In the genomic region with DNA sequence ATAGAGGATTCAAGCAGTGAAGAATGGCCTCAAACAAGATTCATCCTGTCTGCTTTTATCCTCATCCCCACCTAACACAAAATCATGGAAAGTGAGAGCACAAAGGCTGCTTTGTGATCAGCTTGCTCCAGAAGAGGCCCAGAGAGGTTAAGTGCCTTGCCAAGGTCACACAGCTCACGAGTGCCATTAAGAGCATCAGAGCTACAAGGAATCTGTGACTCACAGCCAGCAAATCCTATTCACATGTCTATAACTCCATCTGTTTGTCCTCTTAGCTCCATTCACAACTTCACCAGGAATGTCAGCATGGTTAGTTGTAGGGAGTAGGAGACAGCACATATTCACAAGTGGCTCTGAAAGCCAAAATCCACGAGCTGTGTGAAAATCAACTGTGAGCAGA, we compare ENCODE assay signal across 22 cellular contexts.
DNase-seq lines count a peak whose midpoint lies in the region; ATAC-seq and TF ChIP-seq lines count a peak whose summit lies in the region.
"Had no signal": no experiment of that assay in that cellular context is flagged by ENCODE, and none has a peak within 500 bp of the region (broad histone marks: within the 10 kb centered on the region; RNA-seq: fewer than 3 reads in every experiment).

No MANE protein-coding gene starts in this region.

- no peak overlapping the region for H3K4me3 Mint-ChIP-seq in CD14-positive monocyte
- H3K4me3 Mint-ChIP-seq: activated CD8-positive, alpha-beta T cell treated with anti-CD3 and anti-CD28 coated beads, Interleukin-2, amount 10 ng/mL, durations not matched to agents 7 days and 5 days; activated naive CD4-positive, alpha-beta T cell treated with anti-CD3 and anti-CD28 coated beads, Interleukin-2, amount 10 ng/mL, durations not matched to agents 7 days and 5 days; CD8-positive, alpha-beta T cell; mesothelial cell of epicardium; neural progenitor cell had no signal

- DNase-seq in ELR (ENCODE audit: low read depth) (peak; percentile 19), RKO (ENCODE audit: low spot score) (peak; percentile 28), fibroblast of mammary gland (ENCODE audit: low read depth) (peak; percentile 18), psoas muscle (no peak), thyroid gland (no peak), CD14-positive monocyte (ENCODE audit: low spot score) (no peak), posterior cingulate gyrus (no peak), HEK293T (ENCODE audit: extremely low spot score) (no peak)
- DNase-seq: activated CD8-positive, alpha-beta T cell treated with anti-CD3 and anti-CD28 coated beads, Interleukin-2, amount 10 ng/mL, durations not matched to agents 7 days and 5 days; activated naive CD4-positive, alpha-beta T cell treated with anti-CD3 and anti-CD28 coated beads, Interleukin-2, amount 10 ng/mL, durations not matched to agents 7 days and 5 days; activated T-cell treated with anti-CD3 and anti-CD28 coated beads, Interleukin-2, amount 50 U/mL, for 48 hours; CD8-positive, alpha-beta T cell; DMS79 treated with DMSO at 0.1 percent for 48 hours; NCI-H1105 treated with DMSO at 0.1 percent for 48 hours; NCI-H2107; NCI-H526; retina; SHP77; WERI-Rb-1 had no signal

- H3K36me3 ChIP-seq in psoas muscle (ENCODE audit: insufficient read depth in 1 of 2, low read depth in 1 of 2) (no peaks in the 10 kb centered on the region), thyroid gland (no peaks in the 10 kb centered on the region)
- H3K36me3 ChIP-seq: ascending aorta, neural progenitor cell, WERI-Rb-1 had no signal

- no peak overlapping the region for H3K27ac ChIP-seq in psoas muscle
- no peak overlapping the region for H3K27ac ChIP-seq in thyroid gland
- H3K27ac ChIP-seq: ascending aorta, neural progenitor cell, WERI-Rb-1 had no signal

- H3K9me3 Mint-ChIP-seq in CD14-positive monocyte: peaks cover 0 to 1% (median 0%) of the 10 kb centered on the region in 7 donors
- H3K9me3 Mint-ChIP-seq: activated naive CD4-positive, alpha-beta T cell treated with anti-CD3 and anti-CD28 coated beads, Interleukin-2, amount 10 ng/mL, durations not matched to agents 7 days and 5 days; CD8-positive, alpha-beta T cell; mesothelial cell of epicardium; neural progenitor cell had no signal

- H3K4me1 Mint-ChIP-seq in CD14-positive monocyte: no peaks in the 10 kb centered on the region
- H3K4me1 Mint-ChIP-seq: activated naive CD4-positive, alpha-beta T cell treated with anti-CD3 and anti-CD28 coated beads, Interleukin-2, amount 10 ng/mL, durations not matched to agents 7 days and 5 days; mesothelial cell of epicardium; neural progenitor cell had no signal

- H3K4me1 ChIP-seq in psoas muscle (peaks cover 13% of the 10 kb centered on the region), thyroid gland (no peaks in the 10 kb centered on the region)
- H3K4me1 ChIP-seq: ascending aorta, neural progenitor cell had no signal

- H3K27me3 Mint-ChIP-seq in CD14-positive monocyte (ENCODE audit: low read depth in 3 of 3): peaks cover 1 to 9% (median 3%) of the 10 kb centered on the region in 3 donors

- CTCF ChIA-PET in HEK293T (lab: Yijun Ruan, JAX): interaction anchor here (0.6 kb wide), 1 partner anchor 42 kb away, joined by 3 read pairs; no protein-coding TSS in a partner anchor

- H3K27me3 ChIP-seq in psoas muscle (ENCODE audit: insufficient read depth in 3 of 3, low read length in 2 of 3) (no peaks in the 10 kb centered on the region), thyroid gland (no peaks in the 10 kb centered on the region)
- H3K27me3 ChIP-seq: ascending aorta, neural progenitor cell had no signal

- no peaks in the 10 kb centered on the region for H3K36me3 Mint-ChIP-seq in CD14-positive monocyte
- H3K36me3 Mint-ChIP-seq: activated naive CD4-positive, alpha-beta T cell treated with anti-CD3 and anti-CD28 coated beads, Interleukin-2, amount 10 ng/mL, durations not matched to agents 7 days and 5 days; CD8-positive, alpha-beta T cell; mesothelial cell of epicardium; neural progenitor cell had no signal

- H3K4me3 ChIP-seq in fibroblast of mammary gland (ENCODE audit: control insufficient read depth, low read depth, low read length) (no peak overlapping the region), psoas muscle (no peak overlapping the region), thyroid gland (replicated peaks in 1 of 3) (no peak overlapping the region)
- H3K4me3 ChIP-seq: ascending aorta, neural progenitor cell had no signal

- no peak for TF ChIP-seq POLR2A in thyroid gland (IDR thresholded peaks at IDR 0.05)

- H3K27ac Mint-ChIP-seq in CD14-positive monocyte: no peak overlapping the region
- H3K27ac Mint-ChIP-seq: activated CD8-positive, alpha-beta T cell treated with anti-CD3 and anti-CD28 coated beads, Interleukin-2, amount 10 ng/mL, durations not matched to agents 7 days and 5 days; activated naive CD4-positive, alpha-beta T cell treated with anti-CD3 and anti-CD28 coated beads, Interleukin-2, amount 10 ng/mL, durations not matched to agents 7 days and 5 days; CD8-positive, alpha-beta T cell; mesothelial cell of epicardium; neural progenitor cell had no signal

- 49 to 61% (median 57%) methylated on average over 2 of the region's 2 CpGs for WGBS in psoas muscle, 3 donors
- 86 to 93% methylated on average over 2 of the region's 2 CpGs for WGBS in thyroid gland, 2 donors

- POLR2A ChIA-PET in HEK293T (lab: Yijun Ruan, JAX): no interaction called here

- intact Hi-C loops in psoas muscle (cut with DNase I): no loop called here
- intact Hi-C loops in thyroid gland (cut with DNase I): no loop called here
- intact Hi-C loops in CD14-positive monocyte (cut with micrococcal nuclease): no loop called here
- intact Hi-C loops in posterior cingulate gyrus (cut with DNase I): no loop called here

- TF ChIP-seq CTCF in fibroblast of mammary gland (conservative IDR thresholded peaks at IDR 0.05; ENCODE audit: control insufficient read depth, insufficient read depth, low read depth, low read length): no peak
- no peak for TF ChIP-seq CTCF in psoas muscle (IDR thresholded peaks at IDR 0.05)
- no peak for TF ChIP-seq CTCF in thyroid gland (IDR thresholded peaks at IDR 0.05)
- TF ChIP-seq CTCF in CD14-positive monocyte (IDR thresholded peaks at IDR 0.05): no peak

- ATAC-seq in psoas muscle: peak; percentile 38 to 78 (median 66)
- ATAC-seq: activated CD8-positive, alpha-beta T cell treated with anti-CD3 and anti-CD28 coated beads, Interleukin-2, amount 10 ng/mL, durations not matched to agents 7 days and 5 days; CD8-positive, alpha-beta T cell had no signal

- H3K9me3 ChIP-seq in psoas muscle (no peaks in the 10 kb centered on the region), thyroid gland (no peaks in the 10 kb centered on the region)
- H3K9me3 ChIP-seq: ascending aorta had no signal

TF ChIP-seq in HEK293T, 16 proteins besides CTCF, POLR2A, EP300 and RAD21:
- TF ChIP-seq FOXK2 (IDR thresholded peaks at IDR 0.05) (no peak), FOXM1 (IDR thresholded peaks at IDR 0.05; ENCODE audit: borderline replicate concordance) (no peak), LEF1 (IDR thresholded peaks at IDR 0.05; ENCODE audit: borderline replicate concordance) (no peak), BHLHE40 (IDR thresholded peaks at IDR 0.05; ENCODE audit: borderline replicate concordance) (no peak), ARNT (IDR thresholded peaks at IDR 0.05) (no peak), HDGF (IDR thresholded peaks at IDR 0.05; ENCODE audit: borderline replicate concordance) (no peak), NFRKB (IDR thresholded peaks at IDR 0.05) (no peak), ZNF384 (IDR thresholded peaks at IDR 0.05) (no peak), CTBP1 (IDR thresholded peaks at IDR 0.05; ENCODE audit: borderline replicate concordance) (no peak), TARDBP (IDR thresholded peaks at IDR 0.05) (no peak), L3MBTL2 (conservative IDR thresholded peaks at IDR 0.05) (no peak), SUZ12 (IDR thresholded peaks at IDR 0.05) (no peak), PKNOX1 (IDR thresholded peaks at IDR 0.05) (no peak), ELF4 (IDR thresholded peaks at IDR 0.05) (no peak)

Comparison
In these comparisons a context has a peak if more than half of its experiments do, and no peak if none do; other contexts are left out.
1. DNase-seq: peak in ELR (single experiment), RKO (single experiment) and fibroblast of mammary gland (single experiment); none in psoas muscle (0 of 2), thyroid gland (0 of 2), CD14-positive monocyte (single experiment), posterior cingulate gyrus (0 of 10) and HEK293T (single experiment).